ENCODE assay signal across 12 cellular contexts in the genomic region with DNA sequence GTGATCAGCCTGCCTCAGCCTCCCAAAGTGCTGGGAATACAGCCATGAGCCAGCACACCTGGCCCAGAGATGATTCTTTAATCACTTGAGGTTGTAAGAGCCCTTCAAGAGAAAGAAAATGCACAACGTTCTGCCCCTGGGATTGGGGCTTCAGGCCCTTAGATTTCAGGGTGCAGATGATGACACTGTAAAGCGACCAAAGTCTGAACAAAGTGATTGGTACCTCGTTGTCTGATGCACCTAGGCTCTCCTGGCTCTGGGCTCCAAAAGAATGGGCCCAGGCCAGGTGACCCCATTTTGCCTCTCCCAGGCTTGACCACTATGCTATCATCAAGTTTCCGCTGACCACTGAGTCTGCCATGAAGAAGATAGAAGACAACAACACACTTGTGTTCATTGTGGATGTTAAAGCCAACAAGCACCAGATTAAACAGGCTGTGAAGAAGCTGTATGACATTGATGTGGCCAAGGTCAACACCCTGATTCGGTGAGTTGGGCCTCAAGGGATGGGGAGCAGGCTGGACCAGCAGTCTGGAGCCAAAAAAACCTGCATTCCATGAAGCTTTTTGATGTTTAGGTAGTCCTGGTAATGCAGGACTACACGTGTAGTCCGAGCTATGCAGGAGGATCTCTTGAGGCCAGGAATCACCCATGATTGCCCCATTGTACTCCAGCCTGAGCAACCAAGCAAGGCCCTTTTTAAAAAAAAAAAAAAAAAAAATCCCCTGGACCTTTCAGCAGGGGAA. TPM values are rescaled to one million over a fixed set of nuclear protein-coding genes. Genes with fewer than 3 reads are reported as not detected.
DNase-seq lines count a peak whose midpoint lies in the region; ATAC-seq and TF ChIP-seq lines count a peak whose summit lies in the region.
"Had no signal": no experiment of that assay in that cellular context is flagged by ENCODE, and none has a peak within 500 bp of the region (broad histone marks: within the 10 kb centered on the region; RNA-seq: fewer than 3 reads in every experiment).

No MANE protein-coding gene starts in this region.

- WGBS in suprapubic skin: 71% methylated on average over 7 of the region's 7 CpGs

- H3K27me3 Mint-ChIP-seq in CD8-positive, alpha-beta T cell (ENCODE audit: low read depth): peaks cover 2% of the 10 kb centered on the region
- peaks cover 8% of the 10 kb centered on the region for H3K27me3 Mint-ChIP-seq in activated naive CD8-positive, alpha-beta T cell treated with anti-CD3 and anti-CD28 coated beads, Interleukin-2, amount 10 ng/mL, durations not matched to agents 7 days and 5 days
- H3K27me3 Mint-ChIP-seq in naive B cell: no peaks in the 10 kb centered on the region

- no peak for ATAC-seq in CD8-positive, alpha-beta T cell
- ATAC-seq in activated naive CD8-positive, alpha-beta T cell treated with anti-CD3 and anti-CD28 coated beads, Interleukin-2, amount 10 ng/mL, durations not matched to agents 7 days and 5 days (ENCODE audit: low read depth): no peak
- ATAC-seq in naive B cell (ENCODE audit: low read depth in 2 of 2): no peak
- ATAC-seq: foreskin keratinocyte had no signal

- DNase-seq in CD8-positive, alpha-beta T cell: no peak
- DNase-seq in activated naive CD8-positive, alpha-beta T cell treated with anti-CD3 and anti-CD28 coated beads, Interleukin-2, amount 10 ng/mL, durations not matched to agents 7 days and 5 days: no peak
- DNase-seq in naive B cell (no peak), NOMO-1 treated with dmso at 0.1 percent for 144 hours (lab: John Stamatoyannopoulos, UW; ENCODE audit: unreplicated experiment) (no peak), suprapubic skin (ENCODE audit: low spot score in 2 of 2) (no peak), NCI-H1417 (lab: John Stamatoyannopoulos, UW) (no peak)
- DNase-seq in stimulated activated CD4-positive, alpha-beta T cell treated with anti-CD3 and anti-CD28 coated beads, Interleukin-1b, Interleukin-23, amount 100 ng/mL, for 48 hours: no peak
- DNase-seq: amniotic stem cell, foreskin keratinocyte, NCI-H2081 had no signal

- H3K36me3 ChIP-seq in CD8-positive, alpha-beta T cell (ENCODE audit: insufficient read depth, low read length): peaks cover 34% of the 10 kb centered on the region
- H3K36me3 ChIP-seq in HUES48 (ENCODE audit: control insufficient read depth, insufficient read depth, low read length) (peaks cover 45% of the 10 kb centered on the region), suprapubic skin (peaks cover 35% of the 10 kb centered on the region)

- no peak for TF ChIP-seq CTCF in CD8-positive, alpha-beta T cell (IDR thresholded peaks at IDR 0.05)
- no peak for TF ChIP-seq CTCF in suprapubic skin (IDR thresholded peaks at IDR 0.05)

- no peak overlapping the region for H3K4me3 ChIP-seq in CD8-positive, alpha-beta T cell (ENCODE audit: low read depth, low read length)
- peak overlapping the region; percentile 22 for H3K4me3 ChIP-seq in HUES48 (ENCODE audit: low read depth, low read length)
- H3K4me3 ChIP-seq in suprapubic skin: no peak overlapping the region

- peak overlapping the region; percentile 96 for H3K27ac Mint-ChIP-seq in CD8-positive, alpha-beta T cell
- peak overlapping the region; percentile 42 for H3K27ac Mint-ChIP-seq in activated naive CD8-positive, alpha-beta T cell treated with anti-CD3 and anti-CD28 coated beads, Interleukin-2, amount 10 ng/mL, durations not matched to agents 7 days and 5 days
- H3K27ac Mint-ChIP-seq in naive B cell: peak overlapping the region in 3 of 6 donors; percentile 38 to 83 (median 70)

- no peaks in the 10 kb centered on the region for H3K9me3 ChIP-seq in CD8-positive, alpha-beta T cell (ENCODE audit: low read length)
- H3K9me3 ChIP-seq in HUES48 (ENCODE audit: control insufficient read depth, insufficient read depth, low read length): no peaks in the 10 kb centered on the region
- H3K9me3 ChIP-seq in suprapubic skin: no peaks in the 10 kb centered on the region

- CTCF ChIA-PET in CD8-positive, alpha-beta T cell (lab: Charles Lee): interaction anchor here (2.4 to 15.3 kb wide), 2 partner anchors 25 to 174 kb away, joined by 5 to 532 read pairs; a partner anchor contains a TSS

- no peak for TF ChIP-seq POLR2A in suprapubic skin (IDR thresholded peaks at IDR 0.05)

- intact Hi-C loops in CD8-positive, alpha-beta T cell (cut with DNase I, micrococcal nuclease): loop anchor here (10.0 kb wide), 2 partner anchors 392 to 422 kb away; no protein-coding TSS in a partner anchor

- H3K4me1 ChIP-seq in CD8-positive, alpha-beta T cell (ENCODE audit: insufficient read depth, low read length): peaks cover 48% of the 10 kb centered on the region
- H3K4me1 ChIP-seq in HUES48 (ENCODE audit: control insufficient read depth, insufficient read depth, low read length) (peaks cover 31% of the 10 kb centered on the region), suprapubic skin (peaks cover 87% of the 10 kb centered on the region)

- no peaks in the 10 kb centered on the region for H3K27me3 ChIP-seq in CD8-positive, alpha-beta T cell (ENCODE audit: insufficient read depth, low read length)
- H3K27me3 ChIP-seq in HUES48 (ENCODE audit: control insufficient read depth, insufficient read depth, low read length): no peaks in the 10 kb centered on the region
- H3K27me3 ChIP-seq in suprapubic skin: no peaks in the 10 kb centered on the region
- H3K27me3 ChIP-seq: foreskin keratinocyte had no signal

- H3K4me1 Mint-ChIP-seq in CD8-positive, alpha-beta T cell (ENCODE audit: low read depth): peaks cover 76% of the 10 kb centered on the region
- peaks cover 47% of the 10 kb centered on the region for H3K4me1 Mint-ChIP-seq in activated naive CD8-positive, alpha-beta T cell treated with anti-CD3 and anti-CD28 coated beads, Interleukin-2, amount 10 ng/mL, durations not matched to agents 7 days and 5 days
- peaks cover 60 to 72% (median 66%) of the 10 kb centered on the region in 3 donors for H3K4me1 Mint-ChIP-seq in naive B cell

- H3K36me3 Mint-ChIP-seq in CD8-positive, alpha-beta T cell: peaks cover 53% of the 10 kb centered on the region
- H3K36me3 Mint-ChIP-seq in activated naive CD8-positive, alpha-beta T cell treated with anti-CD3 and anti-CD28 coated beads, Interleukin-2, amount 10 ng/mL, durations not matched to agents 7 days and 5 days: peaks cover 32% of the 10 kb centered on the region
- H3K36me3 Mint-ChIP-seq in naive B cell: peaks cover 10 to 16% of the 10 kb centered on the region in 2 donors

- no peak overlapping the region for H3K9ac ChIP-seq in HUES48 (ENCODE audit: low read depth, low read length)

- no peaks in the 10 kb centered on the region for H3K9me3 Mint-ChIP-seq in CD8-positive, alpha-beta T cell
- no peaks in the 10 kb centered on the region for H3K9me3 Mint-ChIP-seq in activated naive CD8-positive, alpha-beta T cell treated with anti-CD3 and anti-CD28 coated beads, Interleukin-2, amount 10 ng/mL, durations not matched to agents 7 days and 5 days
- H3K9me3 Mint-ChIP-seq in naive B cell: no peaks in the 10 kb centered on the region

- POLR2A ChIA-PET in CD8-positive, alpha-beta T cell (lab: Charles Lee): interaction anchor here (1.6 to 4.1 kb wide), 3 partner anchors 12 to 229 kb away, joined by 6 to 55 read pairs (median 40); a partner anchor contains a TSS
- POLR2A ChIA-PET in activated naive CD8-positive, alpha-beta T cell treated with anti-CD3 and anti-CD28 coated beads, Interleukin-2, amount 10 ng/mL, durations not matched to agents 7 days and 5 days (lab: Charles Lee): interaction anchor here (0.6 to 5.0 kb wide), 3 partner anchors 9 to 201 kb away, joined by 3 to 50 read pairs (median 3); a partner anchor contains a TSS

- no peak for TF ChIP-seq EP300 in suprapubic skin (IDR thresholded peaks at IDR 0.05)

- no peak overlapping the region for H3K27ac ChIP-seq in CD8-positive, alpha-beta T cell (ENCODE audit: low read depth, low read length)
- H3K27ac ChIP-seq in HUES48 (ENCODE audit: low read depth, low read length) (peak overlapping the region; percentile 46), suprapubic skin (no peak overlapping the region)

- H3K4me3 Mint-ChIP-seq in CD8-positive, alpha-beta T cell: peak overlapping the region; percentile 32
- peak overlapping the region; percentile 58 for H3K4me3 Mint-ChIP-seq in activated naive CD8-positive, alpha-beta T cell treated with anti-CD3 and anti-CD28 coated beads, Interleukin-2, amount 10 ng/mL, durations not matched to agents 7 days and 5 days
- peak overlapping the region in 5 of 8 donors; percentile 19 to 95 (median 63) for H3K4me3 Mint-ChIP-seq in naive B cell

RNA-seq across cellular contexts. Expression of a gene that starts 2.8 kb away (rescaled TPM):
- 1,000 to 10,000 TPM; 3,569 to 3,587 TPM for total RNA-seq in CD8-positive, alpha-beta T cell
- total RNA-seq in activated naive CD8-positive, alpha-beta T cell treated with anti-CD3 and anti-CD28 coated beads, Interleukin-2, amount 10 ng/mL, durations not matched to agents 7 days and 5 days: 1,000 to 10,000 TPM; 2,286 to 2,290 TPM
- polyA plus RNA-seq in naive B cell (ENCODE audit: low read depth in 6 of 6): 1,000 to 10,000 TPM; 5,077 to 6,780 (median 5,627) TPM
- total RNA-seq in suprapubic skin: 100 to 1,000 TPM; 528 to 947 (median 789) TPM

RNA-seq across cellular contexts. Expression of a gene that starts 3.4 kb away (rescaled TPM):
- 1 to 10 TPM in 1 of 2 experiments, under 1 TPM in 1; 0.73 to 1.1 TPM for total RNA-seq in CD8-positive, alpha-beta T cell
- 1 to 10 TPM; 1.6 to 2.2 TPM for total RNA-seq in activated naive CD8-positive, alpha-beta T cell treated with anti-CD3 and anti-CD28 coated beads, Interleukin-2, amount 10 ng/mL, durations not matched to agents 7 days and 5 days
- polyA plus RNA-seq in naive B cell (ENCODE audit: low read depth in 6 of 6): 1 to 10 TPM in 1 of 6 donors, under 1 TPM in 1, not detected in 4; 0.93 to 1.2 TPM
- total RNA-seq in suprapubic skin: 10 to 100 TPM in 3 of 4 donors, 1 to 10 TPM in 1; 6.9 to 25.0 (median 17.0) TPM
- total RNA-seq: mononuclear cell had no signal

RNA-seq across cellular contexts. Expression of a gene that starts 4.9 kb away (rescaled TPM):
- total RNA-seq in CD8-positive, alpha-beta T cell: 10 to 100 TPM; 13.9 to 14.1 TPM
- 1 to 10 TPM; 7.3 to 8.2 TPM for total RNA-seq in activated naive CD8-positive, alpha-beta T cell treated with anti-CD3 and anti-CD28 coated beads, Interleukin-2, amount 10 ng/mL, durations not matched to agents 7 days and 5 days
- polyA plus RNA-seq in naive B cell (ENCODE audit: low read depth in 6 of 6): 10 to 100 TPM; 11.6 to 22.6 (median 18.2) TPM
- 10 to 100 TPM; 60.7 to 96.1 (median 77.6) TPM for total RNA-seq in suprapubic skin

RNA-seq across cellular contexts. Expression of a gene that starts 6.0 kb away (rescaled TPM):
- 1 to 10 TPM; 3.4 to 3.6 TPM for total RNA-seq in CD8-positive, alpha-beta T cell
- 1 to 10 TPM; 7.1 to 8.9 TPM for total RNA-seq in activated naive CD8-positive, alpha-beta T cell treated with anti-CD3 and anti-CD28 coated beads, Interleukin-2, amount 10 ng/mL, durations not matched to agents 7 days and 5 days
- polyA plus RNA-seq in naive B cell (ENCODE audit: low read depth in 6 of 6): 10 to 100 TPM; 14.5 to 26.1 (median 19.6) TPM
- 1 to 10 TPM; 1.9 to 8.1 (median 6.0) TPM for total RNA-seq in suprapubic skin

RNA-seq across cellular contexts. Expression of a gene that starts 10.9 kb away (rescaled TPM):
- total RNA-seq in CD8-positive, alpha-beta T cell: 1 to 10 TPM; 2.0 to 2.8 TPM
- 10 to 100 TPM; 12.0 to 12.1 TPM for total RNA-seq in activated naive CD8-positive, alpha-beta T cell treated with anti-CD3 and anti-CD28 coated beads, Interleukin-2, amount 10 ng/mL, durations not matched to agents 7 days and 5 days
- polyA plus RNA-seq in naive B cell (ENCODE audit: low read depth in 6 of 6): 1 to 10 TPM in 3 of 6 donors, under 1 TPM in 2, not detected in 1; 0.29 to 2.3 (median 1.1) TPM
- total RNA-seq in suprapubic skin: 1 to 10 TPM in 1 of 4 donors, under 1 TPM in 1, not detected in 2; 0.36 to 6.2 TPM

Comparison
In these comparisons a context has a peak if more than half of its experiments do, and no peak if none do; other contexts are left out.
1. RNA of a gene that starts 4.9 kb away (total RNA-seq): 60.7 to 96.1 TPM in suprapubic skin; 13.9 to 14.1 TPM in CD8-positive, alpha-beta T cell and 7.3 to 8.2 TPM in activated naive CD8-positive, alpha-beta T cell treated with anti-CD3 and anti-CD28 coated beads, Interleukin-2, amount 10 ng/mL, durations not matched to agents 7 days and 5 days; every median in the first group is over 4 times any median in the second.
2. Peak in every context shown above with its lines, with median percentiles within 50 percentile points of each other: H3K4me3 Mint-ChIP-seq.